23 cellular contexts compared by ENCODE assay signal in the genomic region with DNA sequence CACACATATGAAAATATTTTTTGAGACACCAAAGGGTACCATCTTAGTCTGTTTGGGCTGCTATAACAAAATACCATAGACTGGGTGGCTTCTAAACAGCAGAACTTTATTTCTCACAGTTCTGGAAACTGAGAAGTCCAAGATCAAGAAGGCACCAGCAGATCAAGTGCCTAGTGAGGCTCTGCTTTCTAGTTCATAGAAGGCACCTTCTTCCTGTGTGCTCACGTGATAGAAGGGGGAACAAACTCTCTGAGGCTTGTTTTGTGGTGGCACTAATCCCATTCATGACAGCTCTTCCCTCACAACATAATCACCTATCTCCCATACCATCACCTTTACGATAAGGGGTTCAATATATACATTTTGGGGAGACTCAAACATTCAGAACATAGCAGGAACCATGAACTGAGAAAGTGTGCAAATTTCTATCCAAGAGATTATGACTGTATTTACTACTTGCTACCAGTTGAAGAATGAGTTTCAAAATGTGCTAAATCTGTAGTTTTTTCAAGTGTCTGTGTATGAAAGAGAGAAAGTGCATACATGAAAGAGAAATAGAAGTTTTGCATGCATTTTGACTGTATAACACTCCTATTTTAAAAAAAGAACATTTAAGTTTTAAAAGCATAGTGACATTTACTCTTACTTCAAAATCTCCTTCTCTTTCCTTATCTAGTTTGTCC.
DNase-seq lines count a peak whose midpoint lies in the region; ATAC-seq and TF ChIP-seq lines count a peak whose summit lies in the region.
"Had no signal": no experiment of that assay in that cellular context is flagged by ENCODE, and none has a peak within 500 bp of the region (broad histone marks: within the 10 kb centered on the region; RNA-seq: fewer than 3 reads in every experiment).

No MANE protein-coding gene starts in this region.

- POLR2A ChIA-PET in WTC11 (lab: Charles Lee) = no interaction called here

- peaks cover 25% of the 10 kb centered on the region for H3K4me1 Mint-ChIP-seq in dendritic cell treated with granulocyte-macrophage colony-stimulating factor and Interleukin-4, amounts not matched to agents 40 ng/mL and 50 ng/mL, for 4 days (ENCODE audit: low read depth)
- no peaks in the 10 kb centered on the region for H3K4me1 Mint-ChIP-seq in WTC11
- H3K4me1 Mint-ChIP-seq: GM23338 had no signal

- TF ChIP-seq CTCF in WTC11 (IDR thresholded peaks at IDR 0.05) = no peak

- intact Hi-C loops in dendritic cell treated with granulocyte-macrophage colony-stimulating factor and Interleukin-4, amounts not matched to agents 40 ng/mL and 50 ng/mL, for 4 days (cut with micrococcal nuclease) = no loop called here
- intact Hi-C loops in aorta (cut with DNase I) = no loop called here

- peaks cover 18% of the 10 kb centered on the region for H3K27me3 Mint-ChIP-seq in dendritic cell treated with granulocyte-macrophage colony-stimulating factor and Interleukin-4, amounts not matched to agents 40 ng/mL and 50 ng/mL, for 4 days
- peaks cover 4% of the 10 kb centered on the region; the same call in 1 of the 2 replicates for H3K27me3 Mint-ChIP-seq in WTC11 (ENCODE audit: low read depth)

- peaks cover 0 to 6% of the 10 kb centered on the region in 2 donors for H3K4me1 ChIP-seq in aorta (ENCODE audit: control insufficient read depth in 1 of 2, insufficient read depth in 2 of 2, low read length in 2 of 2)
- H3K4me1 ChIP-seq: BE2C had no signal

- WGBS in aorta, 2 donors = 80 to 82% methylated on average over 2 of the region's 2 CpGs

- no peak overlapping the region for H3K4me3 Mint-ChIP-seq in dendritic cell treated with granulocyte-macrophage colony-stimulating factor and Interleukin-4, amounts not matched to agents 40 ng/mL and 50 ng/mL, for 4 days
- no peak overlapping the region for H3K4me3 Mint-ChIP-seq in WTC11
- H3K4me3 Mint-ChIP-seq: CD4-positive, alpha-beta T cell; GM23338 had no signal

- no peaks in the 10 kb centered on the region for H3K36me3 Mint-ChIP-seq in dendritic cell treated with granulocyte-macrophage colony-stimulating factor and Interleukin-4, amounts not matched to agents 40 ng/mL and 50 ng/mL, for 4 days (ENCODE audit: low read depth)
- no peaks in the 10 kb centered on the region for H3K36me3 Mint-ChIP-seq in WTC11

- DNase-seq in Kasumi-1 (lab: John Stamatoyannopoulos, UW) (peak; percentile 7 to 34), aorta (no peak), WTC11 (ENCODE audit: low spot score) (no peak), iPS-NIHi11 (ENCODE audit: low spot score) (no peak), T-helper 9 cell (no peak)
- DNase-seq: BE2C; CD4-positive, alpha-beta T cell; COR-L47; DMS79; KG1; NCI-H1105 treated with DMSO at 0.1 percent for 48 hours; NCI-H2029 treated with DMSO at 0.1 percent for 48 hours; NCI-H2171; NCI-H524 treated with DMSO at 0.1 percent for 48 hours; NCI-H82; PC-9; SHP77 treated with DMSO at 0.1 percent for 48 hours had no signal

- CTCF ChIA-PET in WTC11 (lab: Charles Lee) = no interaction called here

- H3K27ac Mint-ChIP-seq in dendritic cell treated with granulocyte-macrophage colony-stimulating factor and Interleukin-4, amounts not matched to agents 40 ng/mL and 50 ng/mL, for 4 days = peak overlapping the region; percentile 81
- no peak overlapping the region for H3K27ac Mint-ChIP-seq in WTC11
- H3K27ac Mint-ChIP-seq: CD4-positive, alpha-beta T cell; GM23338 had no signal

- peak; percentile 63 for ATAC-seq in HG02870 (IDR thresholded peaks at IDR 0.05; ENCODE audit: unreplicated experiment)
- peak; percentile 26 for ATAC-seq in aorta (ENCODE audit: low FRiP score)
- no peak for ATAC-seq in WTC11
- ATAC-seq: GM23338, HCT116 had no signal

- H3K9me3 Mint-ChIP-seq in dendritic cell treated with granulocyte-macrophage colony-stimulating factor and Interleukin-4, amounts not matched to agents 40 ng/mL and 50 ng/mL, for 4 days = peaks cover 9% of the 10 kb centered on the region
- H3K9me3 Mint-ChIP-seq in WTC11 = no peaks in the 10 kb centered on the region; the same call in 1 of the 2 replicates
- H3K9me3 Mint-ChIP-seq: GM23338 had no signal

- no peak overlapping the region for H3K4me3 ChIP-seq in aorta (ENCODE audit: low read length in 2 of 2)
- H3K4me3 ChIP-seq: GM23338, PC-9, SK-N-MC had no signal

- H3K36me3 ChIP-seq in aorta (ENCODE audit: control insufficient read depth in 1 of 2, insufficient read depth in 2 of 2, low read length in 1 of 2) = no peaks in the 10 kb centered on the region
- H3K36me3 ChIP-seq: BE2C had no signal

- no peaks in the 10 kb centered on the region for H3K9me3 ChIP-seq in aorta (ENCODE audit: control insufficient read depth, low read length)
- H3K9me3 ChIP-seq: BE2C had no signal

- H3K27me3 ChIP-seq in aorta (ENCODE audit: control insufficient read depth in 1 of 2, insufficient read depth in 2 of 2, low read length in 1 of 2) = no peaks in the 10 kb centered on the region

- H3K27ac ChIP-seq in aorta (ENCODE audit: low read depth in 1 of 2, low read length in 2 of 2) = no peak overlapping the region
- H3K27ac ChIP-seq: PC-9, RWPE1, SK-N-MC had no signal

TF ChIP-seq in WTC11, 78 proteins besides CTCF, POLR2A, EP300 and RAD21:
- TF ChIP-seq GTF2I (CRISPR knock-in tag; conservative IDR thresholded peaks at IDR 0.05) (no peak), ZNF423 (CRISPR knock-in tag; IDR thresholded peaks at IDR 0.05) (no peak), MXD4 (CRISPR knock-in tag; IDR thresholded peaks at IDR 0.05; ENCODE audit: borderline replicate concordance) (no peak), ZNF121 (CRISPR knock-in tag; IDR thresholded peaks at IDR 0.05) (no peak), ZNF219 (CRISPR knock-in tag; IDR thresholded peaks at IDR 0.05; ENCODE audit: borderline replicate concordance) (no peak), ZNF263 (CRISPR knock-in tag; IDR thresholded peaks at IDR 0.05; ENCODE audit: low read depth) (no peak), ZNF232 (CRISPR knock-in tag; IDR thresholded peaks at IDR 0.05) (no peak), ZNF512 (CRISPR knock-in tag; IDR thresholded peaks at IDR 0.05; ENCODE audit: borderline replicate concordance) (no peak), EMX1 (CRISPR knock-in tag; IDR thresholded peaks at IDR 0.05) (no peak), FOXK1 (CRISPR knock-in tag; IDR thresholded peaks at IDR 0.05) (no peak)
- TF ChIP-seq, protein P1, sequence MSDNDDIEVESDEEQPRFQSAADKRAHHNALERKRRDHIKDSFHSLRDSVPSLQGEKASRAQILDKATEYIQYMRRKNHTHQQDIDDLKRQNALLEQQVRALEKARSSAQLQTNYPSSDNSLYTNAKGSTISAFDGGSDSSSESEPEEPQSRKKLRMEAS (CRISPR knock-in tag; IDR thresholded peaks at IDR 0.05) = no peak

Comparison
In these comparisons a context has a peak if more than half of its experiments do, and no peak if none do; other contexts are left out.
1. DNase-seq: peak in Kasumi-1 (2 of 2); none in aorta (0 of 2), WTC11 (single experiment), iPS-NIHi11 (single experiment) and T-helper 9 cell (single experiment).